20 cellular contexts compared by ENCODE assay signal in the genomic region with DNA sequence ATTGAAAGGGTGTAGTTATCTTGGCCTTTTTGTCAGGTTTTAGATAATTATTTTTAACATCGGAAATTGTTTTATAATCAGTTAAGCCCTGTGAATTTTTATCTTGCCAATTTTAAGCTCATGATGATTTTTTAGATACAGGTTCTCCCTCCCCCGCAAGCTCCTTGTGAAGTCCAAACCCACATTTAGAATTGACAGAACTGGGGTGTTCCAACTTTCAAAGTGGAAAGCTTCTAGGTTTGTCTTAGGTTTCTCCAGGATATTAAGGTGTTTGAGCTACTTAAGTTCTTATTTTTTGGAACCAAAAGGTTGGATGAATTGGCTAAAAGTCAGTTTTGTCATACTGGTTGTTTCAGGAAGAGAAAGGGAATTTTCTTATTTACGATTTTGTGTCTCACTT. TPM values are rescaled to one million over a fixed set of nuclear protein-coding genes. Genes with fewer than 3 reads are reported as not detected.
DNase-seq lines count a peak whose midpoint lies in the region; ATAC-seq, FAIRE-seq and TF ChIP-seq lines count a peak whose summit lies in the region.
"Had no signal": no experiment of that assay in that cellular context is flagged by ENCODE, and none has a peak within 500 bp of the region (broad histone marks: within the 10 kb centered on the region; RNA-seq: fewer than 3 reads in every experiment).

No MANE protein-coding gene starts in this region.

- CTCF ChIA-PET in activated CD8-positive, alpha-beta T cell treated with anti-CD3 and anti-CD28 coated beads for 36 hours (lab: Charles Lee) = interaction anchor here (1.0 to 1.2 kb wide), 3 partner anchors 9 to 101 kb away, joined by 3 read pairs; no protein-coding TSS in a partner anchor

- FAIRE-seq in keratinocyte (lab: Jason Lieb, UNC) = no peak
- FAIRE-seq: GM12878 had no signal

- DNase-seq in CD14-positive monocyte (ENCODE audit: low spot score) (no peak), keratinocyte (ENCODE audit: low read depth, low spot score) (no peak), D341Med (ENCODE audit: low spot score) (no peak), NCI-H446 treated with DMSO at 0.1 percent for 48 hours (lab: John Stamatoyannopoulos, UW) (no peak), NCI-H510A (lab: John Stamatoyannopoulos, UW) (no peak)
- no peak for DNase-seq in activated CD8-positive, alpha-beta T cell treated with anti-CD3 and anti-CD28 coated beads for 36 hours
- DNase-seq: activated CD4-positive, alpha-beta T cell treated with anti-CD3 and anti-CD28 coated beads, Interleukin-2, amount 50 U/mL, for 48 hours; cerebellar nuclear complex; effector memory CD8-positive, alpha-beta T cell; heart right ventricle; lower lobe of right lung; MG63; naive B cell; NCI-H345 had no signal

- peaks cover 11% of the 10 kb centered on the region for H4K20me1 ChIP-seq in keratinocyte (ENCODE audit: control insufficient read depth, extremely low read depth, insufficient read depth, low read length)

- dilution Hi-C loops in keratinocyte (cut with MboI; ENCODE audit: extremely low pct_ligation_motif_present, low sequenced_read_pairs) = no loop called here

- H3K9me3 ChIP-seq in keratinocyte (ENCODE audit: control insufficient read depth, low read depth, low read length) = no peaks in the 10 kb centered on the region
- H3K9me3 ChIP-seq: adrenal gland, heart right ventricle, lower lobe of right lung, MG63 had no signal

- intact Hi-C loops in CD14-positive monocyte (cut with micrococcal nuclease) = loop anchor here in 1 of 2 donors (2.0 kb wide), 1 partner anchor 229 kb away; no protein-coding TSS in a partner anchor
- intact Hi-C loops in activated CD8-positive, alpha-beta T cell treated with anti-CD3 and anti-CD28 coated beads for 36 hours (cut with micrococcal nuclease) = no loop called here

- H3K4me1 ChIP-seq in keratinocyte (ENCODE audit: control insufficient read depth, extremely low read depth, insufficient read depth, low read length) = peaks cover 3% of the 10 kb centered on the region
- H3K4me1 ChIP-seq: lower lobe of right lung had no signal

- peaks cover 72 to 86% of the 10 kb centered on the region in 2 donors for H3K36me3 Mint-ChIP-seq in CD14-positive monocyte
- H3K36me3 Mint-ChIP-seq in activated CD8-positive, alpha-beta T cell treated with anti-CD3 and anti-CD28 coated beads for 36 hours (ENCODE audit: low read depth) = peaks cover 57% of the 10 kb centered on the region

- POLR2A ChIA-PET in activated CD8-positive, alpha-beta T cell treated with anti-CD3 and anti-CD28 coated beads for 36 hours (lab: Charles Lee) = interaction anchor here (0.6 kb wide), 1 partner anchor 852 kb away, joined by 3 read pairs; no protein-coding TSS in a partner anchor

- TF ChIP-seq CTCF in 22Rv1 (IDR thresholded peaks at IDR 0.05) (no peak), CD14-positive monocyte (IDR thresholded peaks at IDR 0.05) (no peak), keratinocyte (optimal IDR thresholded peaks at IDR 0.05 in 1 of 3, IDR thresholded peaks at IDR 0.05 in 1 of 3, conservative IDR thresholded peaks at IDR 0.05 in 1 of 3; ENCODE audit: extremely low read depth in 1 of 3, insufficient read depth in 2 of 3, low read length in 3 of 3) (no peak)
- no peak for TF ChIP-seq CTCF in activated CD8-positive, alpha-beta T cell treated with anti-CD3 and anti-CD28 coated beads for 36 hours (IDR thresholded peaks at IDR 0.05)

- no peak overlapping the region for H3K4me3 Mint-ChIP-seq in CD14-positive monocyte
- no peak overlapping the region for H3K4me3 Mint-ChIP-seq in activated CD8-positive, alpha-beta T cell treated with anti-CD3 and anti-CD28 coated beads for 36 hours
- H3K4me3 Mint-ChIP-seq: activated T-helper 1 cell treated with anti-CD3 and anti-CD28 coated beads, Interleukin-12 subunit alpha, Interleukin-12 subunit beta, Interleukin-2, Interleukin-4 antibody, amounts not matched to agents 30 ng/mL and 10 ng/mL and 1 ng/mL, durations not matched to agents 14 hours and 24 hours and 36 hours; B cell; effector memory CD8-positive, alpha-beta T cell; naive B cell had no signal

- H3K9ac ChIP-seq in keratinocyte (ENCODE audit: control insufficient read depth, extremely low read depth, insufficient read depth, low read length) = no peak overlapping the region

- H3K4me1 Mint-ChIP-seq in CD14-positive monocyte = peaks cover 12% of the 10 kb centered on the region
- H3K4me1 Mint-ChIP-seq in activated CD8-positive, alpha-beta T cell treated with anti-CD3 and anti-CD28 coated beads for 36 hours (ENCODE audit: low read depth) = peaks cover 7% of the 10 kb centered on the region
- H3K4me1 Mint-ChIP-seq: B cell had no signal

- H3K27ac Mint-ChIP-seq in CD14-positive monocyte = peak overlapping the region in 6 of 7 donors; percentile 6 to 78 (median 48)
- H3K27ac Mint-ChIP-seq in activated CD8-positive, alpha-beta T cell treated with anti-CD3 and anti-CD28 coated beads for 36 hours = peak overlapping the region; percentile 49
- H3K27ac Mint-ChIP-seq: activated T-helper 1 cell treated with anti-CD3 and anti-CD28 coated beads, Interleukin-12 subunit alpha, Interleukin-12 subunit beta, Interleukin-2, Interleukin-4 antibody, amounts not matched to agents 30 ng/mL and 10 ng/mL and 1 ng/mL, durations not matched to agents 14 hours and 24 hours and 36 hours; B cell; effector memory CD8-positive, alpha-beta T cell had no signal

- H3K79me2 ChIP-seq in keratinocyte (ENCODE audit: control insufficient read depth, insufficient read depth, low read length) = peaks cover 76% of the 10 kb centered on the region

- H3K4me3 ChIP-seq in keratinocyte (ENCODE audit: control insufficient read depth in 2 of 3, extremely low read depth in 1 of 3, insufficient read depth in 2 of 3, low read depth in 1 of 3, low read length in 3 of 3) = no peak overlapping the region
- H3K4me3 ChIP-seq: adrenal gland, GM12878, heart right ventricle, lower lobe of right lung, MG63 had no signal

- H3K36me3 ChIP-seq in keratinocyte (ENCODE audit: control insufficient read depth in 2 of 2, extremely low read depth in 1 of 2, insufficient read depth in 2 of 2, low read length in 2 of 2) = peaks cover 46 to 53% of the 10 kb centered on the region in 2 experiments

- no peaks in the 10 kb centered on the region for H3K27me3 ChIP-seq in keratinocyte (ENCODE audit: control insufficient read depth, extremely low read depth, insufficient read depth, low read length)
- H3K27me3 ChIP-seq: adrenal gland, heart right ventricle, MG63 had no signal

- no peak for ATAC-seq in activated CD8-positive, alpha-beta T cell treated with anti-CD3 and anti-CD28 coated beads for 36 hours
- ATAC-seq in GM21717 (IDR thresholded peaks at IDR 0.05; ENCODE audit: unreplicated experiment) = no peak
- ATAC-seq: effector memory CD8-positive, alpha-beta T cell; GM12878; lower lobe of right lung had no signal

- H3K27me3 Mint-ChIP-seq in CD14-positive monocyte (ENCODE audit: low read depth in 3 of 3) = no peaks in the 10 kb centered on the region
- no peaks in the 10 kb centered on the region for H3K27me3 Mint-ChIP-seq in activated CD8-positive, alpha-beta T cell treated with anti-CD3 and anti-CD28 coated beads for 36 hours
- H3K27me3 Mint-ChIP-seq: B cell; effector memory CD8-positive, alpha-beta T cell; naive B cell had no signal

- H3K9me3 Mint-ChIP-seq in CD14-positive monocyte = no peaks in the 10 kb centered on the region
- no peaks in the 10 kb centered on the region for H3K9me3 Mint-ChIP-seq in activated CD8-positive, alpha-beta T cell treated with anti-CD3 and anti-CD28 coated beads for 36 hours
- H3K9me3 Mint-ChIP-seq: activated T-helper 1 cell treated with anti-CD3 and anti-CD28 coated beads, Interleukin-12 subunit alpha, Interleukin-12 subunit beta, Interleukin-2, Interleukin-4 antibody, amounts not matched to agents 30 ng/mL and 10 ng/mL and 1 ng/mL, durations not matched to agents 14 hours and 24 hours and 36 hours; effector memory CD8-positive, alpha-beta T cell; naive B cell had no signal

- no peaks in the 10 kb centered on the region for H3K9me1 ChIP-seq in keratinocyte (ENCODE audit: control insufficient read depth, extremely low read depth, insufficient read depth, low read length)

- no peak overlapping the region for H2AFZ ChIP-seq in keratinocyte (ENCODE audit: control insufficient read depth, low read length)

- H3K4me2 ChIP-seq in keratinocyte (ENCODE audit: control insufficient read depth, extremely low read depth, insufficient read depth, low read depth, low read length) = no peak overlapping the region

- H3K27ac ChIP-seq in 22Rv1 (0 out of 2 replicates have a peak overlapping the region, but pooled peaks have one; percentile 13), keratinocyte (ENCODE audit: control insufficient read depth, insufficient read depth, low read length) (peak overlapping the region; percentile 8)
- H3K27ac ChIP-seq: adrenal gland, lower lobe of right lung had no signal

RNA-seq across cellular contexts. Expression of a gene that starts 49.1 kb away (rescaled TPM):
- polyA plus RNA-seq in CD14-positive monocyte (1 to 10 TPM; 4.5 to 6.9 TPM), keratinocyte (54.5 to 190 TPM (median 127 TPM) in 3 replicates)
- total RNA-seq in activated CD8-positive, alpha-beta T cell treated with anti-CD3 and anti-CD28 coated beads for 36 hours = 100 to 1,000 TPM; 107 to 111 TPM
- polyA plus RNA-seq in keratinocyte (2011; ENCODE audit: low read depth) = 125 TPM
- 44.8 and 61.1 TPM in 2 replicates for polyA plus RNA-seq in keratinocyte (2011; cell fraction: cytosol; rRNA removed)
- 434 and 449 TPM in 2 replicates for polyA plus RNA-seq in keratinocyte (2011; cell fraction: nucleus; rRNA removed)
- polyA plus RNA-seq in keratinocyte (2012; ENCODE audit: low replicate concordance) = 126 and 203 TPM in 2 replicates
- 122 to 314 TPM (median 265 TPM) in 3 replicates for polyA minus RNA-seq in keratinocyte
- polyA minus RNA-seq in keratinocyte (2011; cell fraction: cytosol; rRNA and poly(A)+ RNA removed) = 79.8 TPM
- polyA minus RNA-seq in keratinocyte (2011; cell fraction: nucleus; rRNA and poly(A)+ RNA removed) = 294 and 451 TPM in 2 replicates

Comparison
In these comparisons a context has a peak if more than half of its experiments do, and no peak if none do; other contexts are left out.
1. RNA of a gene that starts 49.1 kb away (polyA plus RNA-seq): 44.8 to 449 TPM in keratinocyte; 4.5 to 6.9 TPM in CD14-positive monocyte; every median in the first group is over 4 times any median in the second.